In the genomic region with DNA sequence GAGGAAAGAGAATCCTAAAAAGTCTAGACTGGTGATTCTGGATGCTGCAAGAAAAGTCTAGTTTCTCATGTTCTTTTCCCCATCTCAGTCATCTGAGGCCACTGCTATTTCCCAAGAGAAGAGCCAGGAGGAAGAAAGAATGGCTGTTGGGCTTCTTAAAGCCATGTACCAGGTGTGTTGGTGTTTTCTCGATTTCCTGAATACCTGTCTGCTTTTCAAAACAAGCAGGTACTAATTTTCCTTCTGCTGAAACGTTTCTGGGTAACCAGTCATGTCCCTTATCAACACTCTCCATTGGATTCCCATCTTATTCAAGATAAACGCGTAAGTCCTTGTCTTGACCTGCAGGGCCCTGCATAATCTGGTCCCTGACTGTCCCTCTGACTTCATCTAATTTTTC, we compare ENCODE assay signal across 1 cellular context.
TF ChIP-seq lines count a peak whose summit lies in the region.

No MANE protein-coding gene starts in this region.

TF ChIP-seq in WTC11, 78 proteins besides CTCF, POLR2A, EP300 and RAD21 (continued from another document):
- TF ChIP-seq, protein P1, sequence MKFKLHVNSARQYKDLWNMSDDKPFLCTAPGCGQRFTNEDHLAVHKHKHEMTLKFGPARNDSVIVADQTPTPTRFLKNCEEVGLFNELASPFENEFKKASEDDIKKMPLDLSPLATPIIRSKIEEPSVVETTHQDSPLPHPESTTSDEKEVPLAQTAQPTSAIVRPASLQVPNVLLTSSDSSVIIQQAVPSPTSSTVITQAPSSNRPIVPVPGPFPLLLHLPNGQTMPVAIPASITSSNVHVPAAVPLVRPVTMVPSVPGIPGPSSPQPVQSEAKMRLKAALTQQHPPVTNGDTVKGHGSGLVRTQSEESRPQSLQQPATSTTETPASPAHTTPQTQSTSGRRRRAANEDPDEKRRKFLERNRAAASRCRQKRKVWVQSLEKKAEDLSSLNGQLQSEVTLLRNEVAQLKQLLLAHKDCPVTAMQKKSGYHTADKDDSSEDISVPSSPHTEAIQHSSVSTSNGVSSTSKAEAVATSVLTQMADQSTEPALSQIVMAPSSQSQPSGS (CRISPR knock-in tag; IDR thresholded peaks at IDR 0.05; ENCODE audit: borderline replicate concordance, low read depth): no peak
- TF ChIP-seq, protein P2, sequence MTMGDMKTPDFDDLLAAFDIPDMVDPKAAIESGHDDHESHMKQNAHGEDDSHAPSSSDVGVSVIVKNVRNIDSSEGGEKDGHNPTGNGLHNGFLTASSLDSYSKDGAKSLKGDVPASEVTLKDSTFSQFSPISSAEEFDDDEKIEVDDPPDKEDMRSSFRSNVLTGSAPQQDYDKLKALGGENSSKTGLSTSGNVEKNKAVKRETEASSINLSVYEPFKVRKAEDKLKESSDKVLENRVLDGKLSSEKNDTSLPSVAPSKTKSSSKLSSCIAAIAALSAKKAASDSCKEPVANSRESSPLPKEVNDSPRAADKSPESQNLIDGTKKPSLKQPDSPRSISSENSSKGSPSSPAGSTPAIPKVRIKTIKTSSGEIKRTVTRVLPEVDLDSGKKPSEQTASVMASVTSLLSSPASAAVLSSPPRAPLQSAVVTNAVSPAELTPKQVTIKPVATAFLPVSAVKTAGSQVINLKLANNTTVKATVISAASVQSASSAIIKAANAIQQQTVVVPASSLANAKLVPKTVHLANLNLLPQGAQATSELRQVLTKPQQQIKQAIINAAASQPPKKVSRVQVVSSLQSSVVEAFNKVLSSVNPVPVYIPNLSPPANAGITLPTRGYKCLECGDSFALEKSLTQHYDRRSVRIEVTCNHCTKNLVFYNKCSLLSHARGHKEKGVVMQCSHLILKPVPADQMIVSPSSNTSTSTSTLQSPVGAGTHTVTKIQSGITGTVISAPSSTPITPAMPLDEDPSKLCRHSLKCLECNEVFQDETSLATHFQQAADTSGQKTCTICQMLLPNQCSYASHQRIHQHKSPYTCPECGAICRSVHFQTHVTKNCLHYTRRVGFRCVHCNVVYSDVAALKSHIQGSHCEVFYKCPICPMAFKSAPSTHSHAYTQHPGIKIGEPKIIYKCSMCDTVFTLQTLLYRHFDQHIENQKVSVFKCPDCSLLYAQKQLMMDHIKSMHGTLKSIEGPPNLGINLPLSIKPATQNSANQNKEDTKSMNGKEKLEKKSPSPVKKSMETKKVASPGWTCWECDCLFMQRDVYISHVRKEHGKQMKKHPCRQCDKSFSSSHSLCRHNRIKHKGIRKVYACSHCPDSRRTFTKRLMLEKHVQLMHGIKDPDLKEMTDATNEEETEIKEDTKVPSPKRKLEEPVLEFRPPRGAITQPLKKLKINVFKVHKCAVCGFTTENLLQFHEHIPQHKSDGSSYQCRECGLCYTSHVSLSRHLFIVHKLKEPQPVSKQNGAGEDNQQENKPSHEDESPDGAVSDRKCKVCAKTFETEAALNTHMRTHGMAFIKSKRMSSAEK (CRISPR knock-in tag; IDR thresholded peaks at IDR 0.05; ENCODE audit: borderline replicate concordance): no peak
